9 cellular contexts compared by ENCODE assay signal in the genomic region with DNA sequence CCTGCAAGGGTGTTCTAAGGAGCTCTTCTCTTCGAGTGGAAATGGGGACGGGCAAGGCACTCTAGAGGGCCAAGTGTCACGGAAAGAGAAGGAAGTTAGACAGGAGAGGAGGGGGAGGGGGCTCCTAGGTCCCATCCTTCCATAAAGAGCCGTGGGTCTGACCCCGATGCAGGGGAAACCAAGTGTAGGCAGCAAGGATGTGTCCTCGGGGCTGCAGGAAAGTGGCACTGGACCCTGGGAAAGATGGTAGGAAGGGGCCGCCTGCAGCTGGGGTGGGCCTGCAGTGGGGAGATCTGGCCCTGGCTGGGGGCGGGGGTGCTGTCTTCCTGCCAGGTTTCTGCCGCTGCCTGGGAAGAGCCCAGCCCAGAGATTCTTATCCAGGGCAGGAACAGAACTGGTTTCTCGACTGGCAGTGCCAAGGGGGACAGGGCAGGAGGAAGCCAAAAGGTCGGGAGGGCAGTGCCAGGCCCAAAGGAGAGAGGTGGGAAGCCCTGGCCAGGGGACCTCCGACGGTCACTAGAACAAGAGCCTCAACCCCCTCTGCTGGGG. TPM values are rescaled to one million over a fixed set of nuclear protein-coding genes. Genes with fewer than 3 reads are reported as not detected.
DNase-seq lines count a peak whose midpoint lies in the region; ATAC-seq and TF ChIP-seq lines count a peak whose summit lies in the region.
"Had no signal": no experiment of that assay in that cellular context is flagged by ENCODE, and none has a peak within 500 bp of the region (broad histone marks: within the 10 kb centered on the region; RNA-seq: fewer than 3 reads in every experiment).

No MANE protein-coding gene starts in this region.

- no peak overlapping the region for H2AFZ ChIP-seq in HCT116 (ENCODE audit: low read depth, low read length, poor library complexity, severe bottlenecking)
- no peak overlapping the region for H2AFZ ChIP-seq in osteoblast (ENCODE audit: low read length)
- H2AFZ ChIP-seq in GM23248, result no peak overlapping the region

- H3K4me1 ChIP-seq in HCT116 (ENCODE audit: control insufficient read depth in 1 of 2, insufficient read depth in 2 of 2, low read length in 2 of 2) (peaks cover 55 to 67% of the 10 kb centered on the region in 2 experiments), osteoblast (ENCODE audit: insufficient read depth, low read length) (peaks cover 22% of the 10 kb centered on the region), GM23248 (ENCODE audit: insufficient read depth) (peaks cover 14% of the 10 kb centered on the region)

- no peak for TF ChIP-seq CTCF in HCT116 (IDR thresholded peaks at IDR 0.05 in 2 of 3, conservative IDR thresholded peaks at IDR 0.05 in 1 of 3; ENCODE audit: borderline replicate concordance in 1 of 3, insufficient read depth in 1 of 3, low read depth in 2 of 3, low read length in 2 of 3)
- TF ChIP-seq CTCF in osteoblast (IDR thresholded peaks at IDR 0.05; ENCODE audit: extremely low read depth, low read depth, low read length), result no peak

- H3K36me3 ChIP-seq in HCT116 (ENCODE audit: control insufficient read depth in 1 of 2, insufficient read depth in 2 of 2, low read length in 2 of 2), result no peaks in the 10 kb centered on the region
- no peaks in the 10 kb centered on the region for H3K36me3 ChIP-seq in osteoblast (ENCODE audit: insufficient read depth, low read length)
- H3K36me3 ChIP-seq in GM23248 (ENCODE audit: low read depth), result no peaks in the 10 kb centered on the region
- H3K36me3 ChIP-seq: tibial artery had no signal

- H4K20me1 ChIP-seq in HCT116 (ENCODE audit: insufficient read depth) (no peaks in the 10 kb centered on the region), osteoblast (ENCODE audit: insufficient read depth, low read length) (no peaks in the 10 kb centered on the region), GM23248 (ENCODE audit: insufficient read depth) (no peaks in the 10 kb centered on the region)

- no peaks in the 10 kb centered on the region for H3F3A ChIP-seq in GM23248 (ENCODE audit: insufficient read depth)

- H3K79me2 ChIP-seq in HCT116 (ENCODE audit: insufficient read depth, low read length), result no peaks in the 10 kb centered on the region
- no peaks in the 10 kb centered on the region for H3K79me2 ChIP-seq in osteoblast (ENCODE audit: insufficient read depth, low read length)
- H3K79me2 ChIP-seq in GM23248 (ENCODE audit: insufficient read depth), result no peaks in the 10 kb centered on the region

- no peak overlapping the region for H3K27ac Mint-ChIP-seq in dendritic cell treated with granulocyte-macrophage colony-stimulating factor and Interleukin-4, amounts not matched to agents 40 ng/mL and 50 ng/mL, for 4 days
- H3K27ac Mint-ChIP-seq: activated naive CD4-positive, alpha-beta T cell treated with anti-CD3 and anti-CD28 coated beads, Interleukin-2, amount 50 U/mL, for 24 hours; CD4-positive, alpha-beta T cell had no signal

- H3K9me3 Mint-ChIP-seq in dendritic cell treated with granulocyte-macrophage colony-stimulating factor and Interleukin-4, amounts not matched to agents 40 ng/mL and 50 ng/mL, for 4 days, result no peaks in the 10 kb centered on the region
- H3K9me3 Mint-ChIP-seq: activated naive CD4-positive, alpha-beta T cell treated with anti-CD3 and anti-CD28 coated beads, Interleukin-2, amount 50 U/mL, for 24 hours; CD4-positive, alpha-beta T cell had no signal

- in situ Hi-C loops in GM23248 (cut with MboI), result no loop called here

- no TSS peak for BruUV-seq in HCT116 (replicated peaks; lab: Mats Ljungman, UMichigan)

- ATAC-seq in HCT116 (peak; percentile 12), GM19035 (IDR thresholded peaks at IDR 0.05; ENCODE audit: unreplicated experiment) (no peak)

- TF ChIP-seq POLR2A in HCT116 (IDR thresholded peaks at IDR 0.05; ENCODE audit: borderline replicate concordance, extremely low read depth, insufficient read depth, insufficient read length), result no peak

- peaks cover 36% of the 10 kb centered on the region for H3K4me1 Mint-ChIP-seq in dendritic cell treated with granulocyte-macrophage colony-stimulating factor and Interleukin-4, amounts not matched to agents 40 ng/mL and 50 ng/mL, for 4 days (ENCODE audit: low read depth)

- H3K9me3 ChIP-seq in HCT116 (ENCODE audit: control insufficient read depth in 1 of 2, insufficient read depth in 1 of 2, low read depth in 1 of 2, low read length in 2 of 2) (no peaks in the 10 kb centered on the region), osteoblast (ENCODE audit: low read depth, low read length) (no peaks in the 10 kb centered on the region), GM23248 (ENCODE audit: low read depth) (no peaks in the 10 kb centered on the region)
- H3K9me3 ChIP-seq: tibial artery had no signal

- H3K27me3 Mint-ChIP-seq in dendritic cell treated with granulocyte-macrophage colony-stimulating factor and Interleukin-4, amounts not matched to agents 40 ng/mL and 50 ng/mL, for 4 days, result peaks cover 85% of the 10 kb centered on the region

- DNase-seq in HCT116 (ENCODE audit: low read depth, low spot score) (no peak), osteoblast (ENCODE audit: insufficient read length, low spot score, missing footprints) (peak; percentile 54), SHP77 treated with DMSO at 0.1 percent for 48 hours (lab: John Stamatoyannopoulos, UW) (no peak), GM23248 (no peak)
- DNase-seq: tibial artery had no signal

- no peaks in the 10 kb centered on the region for H3K27me3 ChIP-seq in HCT116 (ENCODE audit: insufficient read depth, low read length)
- peaks cover 11% of the 10 kb centered on the region for H3K27me3 ChIP-seq in osteoblast (ENCODE audit: insufficient read depth, low read length)
- H3K27me3 ChIP-seq in GM23248 (replicated peaks; ENCODE audit: insufficient read depth), result no peaks in the 10 kb centered on the region

- H3K4me3 ChIP-seq in HCT116 (replicated peaks in 1 of 2; ENCODE audit: low read depth in 1 of 2, low read length in 2 of 2) (peak overlapping the region; percentile 11 to 37; a peak in 3 of 4 replicates), osteoblast (ENCODE audit: insufficient read depth, low read length) (no peak overlapping the region), GM23248 (no peak overlapping the region)
- H3K4me3 ChIP-seq: tibial artery had no signal

- 53 to 58% methylated on average over 10 to 13 of the region's 13 CpGs for WGBS in GM23248 (ENCODE audit: low coverage in 1 of 2, low lambda C conversion rate in 2 of 2, missing lambda C conversion rate in 2 of 2), 2 experiments

- peak overlapping the region; percentile 72 for H3K27ac ChIP-seq in HCT116 (ENCODE audit: low read depth, low read length)
- no peak overlapping the region for H3K27ac ChIP-seq in osteoblast (ENCODE audit: low read depth, low read length)
- H3K27ac ChIP-seq in GM23248, result no peak overlapping the region
- H3K27ac ChIP-seq: tibial artery had no signal

- H3K9me2 ChIP-seq in HCT116 (ENCODE audit: insufficient read depth), result no peaks in the 10 kb centered on the region
- H3K9me2 ChIP-seq in GM23248 (ENCODE audit: insufficient read depth), result no peaks in the 10 kb centered on the region

- H3K4me2 ChIP-seq in HCT116 (ENCODE audit: low read length), result peak overlapping the region; percentile 84
- no peak overlapping the region for H3K4me2 ChIP-seq in osteoblast (ENCODE audit: insufficient read depth, low read length)
- H3K4me2 ChIP-seq in GM23248 (ENCODE audit: unreplicated experiment), result no peak overlapping the region

- TF ChIP-seq RAD21 in HCT116 (IDR thresholded peaks at IDR 0.05; ENCODE audit: low read depth), result no peak

- peak overlapping the region; percentile 55 for H3K9ac ChIP-seq in HCT116 (ENCODE audit: low read length)
- H3K9ac ChIP-seq in GM23248, result no peak overlapping the region

- CTCF ChIA-PET in HCT116 (lab: Charles Lee), result interaction anchor here (5.0 to 10.0 kb wide), 4 partner anchors 15 to 198 kb away, joined by 47 to 508 read pairs (median 207); partner anchors contain the start of genes CRABP2, INSRR, ISG20L2 and METTL25B

- H3K4me3 Mint-ChIP-seq in dendritic cell treated with granulocyte-macrophage colony-stimulating factor and Interleukin-4, amounts not matched to agents 40 ng/mL and 50 ng/mL, for 4 days, result peak overlapping the region; percentile 1
- H3K4me3 Mint-ChIP-seq: activated naive CD4-positive, alpha-beta T cell treated with anti-CD3 and anti-CD28 coated beads, Interleukin-2, amount 50 U/mL, for 24 hours; CD4-positive, alpha-beta T cell had no signal

- H3K36me3 Mint-ChIP-seq in dendritic cell treated with granulocyte-macrophage colony-stimulating factor and Interleukin-4, amounts not matched to agents 40 ng/mL and 50 ng/mL, for 4 days (ENCODE audit: low read depth), result no peaks in the 10 kb centered on the region

- POLR2A ChIA-PET in HCT116 (lab: Charles Lee), result interaction anchor here (1.0 to 5.0 kb wide), 4 partner anchors 12 to 35 kb away, joined by 3 to 87 read pairs (median 52); partner anchors contain the start of genes CRABP2, ISG20L2 and METTL25B

- RAD21 ChIA-PET in HCT116 (lab: Charles Lee; ENCODE audit: low non-redundant PET in 1 of 2, low total read pairs in 2 of 2, uncharacterized antibody in 2 of 2, unreplicated experiment in 2 of 2), result interaction anchor here (0.7 to 3.9 kb wide), 3 partner anchors 13 to 14 kb away, joined by 4 to 45 read pairs (median 9); partner anchors contain the start of gene CRABP2 (in 2 of the 2)

- intact Hi-C loops in HCT116 (cut with micrococcal nuclease), result no loop called here
- intact Hi-C loops in dendritic cell treated with granulocyte-macrophage colony-stimulating factor and Interleukin-4, amounts not matched to agents 40 ng/mL and 50 ng/mL, for 4 days (cut with micrococcal nuclease), result no loop called here

RNA-seq across cellular contexts. Expression of gene CRABP2, which starts 12.9 kb away (rescaled TPM):
- total RNA-seq in HCT116 (2021; ENCODE audit: unreplicated experiment) (209 TPM), osteoblast (9.1 and 16.6 TPM in 2 replicates)
- 360 and 403 TPM in 2 replicates for polyA plus RNA-seq in HCT116 (2012)
- total RNA-seq in GM23248 (2014; rRNA removed; shearing (Covaris generic)), result 23.3 and 38.8 TPM in 2 replicates
- polyA plus RNA-seq in GM23248 (2016; fragmentation: Nextera tagmentation; extraction: Ambion mirVana), result 64.1 and 68.6 TPM in 2 replicates

RNA-seq across cellular contexts. Expression of gene NES, which starts 15.3 kb away (rescaled TPM):
- total RNA-seq in HCT116 (2021; ENCODE audit: unreplicated experiment) (8.4 TPM), osteoblast (0.36 and 1.5 TPM in 2 replicates)
- 3.6 and 5.2 TPM in 2 replicates for polyA plus RNA-seq in HCT116 (2012)
- total RNA-seq in GM23248 (2014; rRNA removed; shearing (Covaris generic)), result 15.0 and 23.0 TPM in 2 replicates
- polyA plus RNA-seq in GM23248 (2016; fragmentation: Nextera tagmentation; extraction: Ambion mirVana), result 2.2 TPM in 2 replicates
- total RNA-seq: CD4-positive, alpha-beta T cell had no signal

RNA-seq across cellular contexts. Expression of gene METTL25B, which starts 35.8 kb away (rescaled TPM):
- total RNA-seq in HCT116 (2021; ENCODE audit: unreplicated experiment) (36.5 TPM), osteoblast (8.3 and 12.7 TPM in 2 replicates)
- polyA plus RNA-seq in HCT116 (2012), result 32.6 and 39.7 TPM in 2 replicates
- 4.5 and 5.6 TPM in 2 replicates for total RNA-seq in GM23248 (2014; rRNA removed; shearing (Covaris generic))
- 7.4 and 10.1 TPM in 2 replicates for polyA plus RNA-seq in GM23248 (2016; fragmentation: Nextera tagmentation; extraction: Ambion mirVana)

RNA-seq across cellular contexts. Expression of gene ISG20L2, which starts 36.1 kb away (rescaled TPM):
- total RNA-seq in HCT116 (2021; ENCODE audit: unreplicated experiment) (41.7 TPM), osteoblast (16.8 and 21.0 TPM in 2 replicates)
- polyA plus RNA-seq in HCT116 (2012), result 19.9 and 23.3 TPM in 2 replicates
- 10.4 TPM in 2 replicates for total RNA-seq in GM23248 (2014; rRNA removed; shearing (Covaris generic))
- 17.8 and 21.5 TPM in 2 replicates for polyA plus RNA-seq in GM23248 (2016; fragmentation: Nextera tagmentation; extraction: Ambion mirVana)

RNA-seq across cellular contexts. Expression of gene MRPL24, which starts 48.4 kb away (rescaled TPM):
- total RNA-seq in HCT116 (2021; ENCODE audit: unreplicated experiment) (111 TPM), osteoblast (16.2 and 17.7 TPM in 2 replicates)
- 106 and 142 TPM in 2 replicates for polyA plus RNA-seq in HCT116 (2012)
- total RNA-seq in GM23248 (2014; rRNA removed; shearing (Covaris generic)), result 49.2 and 55.7 TPM in 2 replicates
- polyA plus RNA-seq in GM23248 (2016; fragmentation: Nextera tagmentation; extraction: Ambion mirVana), result 91.4 and 93.7 TPM in 2 replicates

Comparison
In these comparisons a context has a peak if more than half of its experiments do, and no peak if none do; other contexts are left out.
1. H3K4me3 ChIP-seq: peak in HCT116 (2 of 2); none in osteoblast (single experiment) and GM23248 (single experiment).